ENCODE assay signal across 8 cellular contexts in genomic region chr15:45635191-45635638, GRCh38. TPM values are rescaled to one million over a fixed set of nuclear protein-coding genes. Genes with fewer than 3 reads are reported as not detected.
DNase-seq lines count a peak whose midpoint lies in the region; ATAC-seq, FAIRE-seq and TF ChIP-seq lines count a peak whose summit lies in the region.

No MANE protein-coding gene starts in this region.

- H2BK15ac ChIP-seq in mesendoderm (replicated peaks; ENCODE audit: low read depth): no peak overlapping the region

- H3K4me1 ChIP-seq in duodenal mucosa (ENCODE audit: control insufficient read depth in 1 of 2, insufficient read depth in 2 of 2, low read length in 2 of 2): peaks cover 31 to 36% of the 10 kb centered on the region in 2 donors
- H3K4me1 ChIP-seq in mesendoderm (ENCODE audit: control insufficient read depth, low read depth, low read length): no peaks in the 10 kb centered on the region

- H3K27me3 ChIP-seq in duodenal mucosa (ENCODE audit: control insufficient read depth in 1 of 2, insufficient read depth in 2 of 2, low read length in 2 of 2) (no peaks in the 10 kb centered on the region), mesendoderm (ENCODE audit: insufficient read depth, low read length, poor library complexity) (peaks cover 10% of the 10 kb centered on the region)

- H3K9me3 ChIP-seq in duodenal mucosa (ENCODE audit: control insufficient read depth in 1 of 2, low read length in 2 of 2): no peaks in the 10 kb centered on the region

- DNase-seq in D721Med (ENCODE audit: insufficient read length, low spot score) (no peak), HuH-7 (ENCODE audit: low spot score) (peak; percentile 59), mesendoderm (no peak), 8988T (no peak)
- DNase-seq in activated CD4-positive, alpha-beta T cell treated with anti-CD3 and anti-CD28 coated beads for 4 hours: peak; percentile 64 to 66
- DNase-seq in stimulated activated CD8-positive, alpha-beta memory T cell treated with anti-CD3 and anti-CD28 coated beads, Interleukin-15, amount 100 ng/mL, for 4 hours (ENCODE audit: low read depth in 2 of 2): peak; percentile 32 to 35

- no peak overlapping the region for H3K18ac ChIP-seq in mesendoderm (ENCODE audit: low read length)

- ATAC-seq in GM21423 (IDR thresholded peaks at IDR 0.05; ENCODE audit: unreplicated experiment): peak; percentile 43

- TF ChIP-seq CTCF in D721Med (IDR thresholded peaks at IDR 0.05; ENCODE audit: insufficient read depth, missing control alignments): peak; percentile 12

- no peak overlapping the region for H2BK120ac ChIP-seq in mesendoderm (ENCODE audit: low read depth, low read length)

- peak overlapping the region; percentile 79 for H3K56ac ChIP-seq in mesendoderm (ENCODE audit: low read length)

- H3K4ac ChIP-seq in mesendoderm (ENCODE audit: low read depth, low read length): no peak overlapping the region

- H4K5ac ChIP-seq in mesendoderm (ENCODE audit: low read length): no peak overlapping the region

- no peaks in the 10 kb centered on the region for H3K36me3 ChIP-seq in duodenal mucosa (ENCODE audit: control insufficient read depth in 1 of 2, insufficient read depth in 2 of 2, low read length in 2 of 2)
- no peaks in the 10 kb centered on the region for H3K36me3 ChIP-seq in mesendoderm (ENCODE audit: control insufficient read depth, insufficient read depth, low read length)

- H3K9ac ChIP-seq in duodenal mucosa (ENCODE audit: low read depth in 1 of 2, low read length in 2 of 2) (peak overlapping the region; percentile 96 to 98), mesendoderm (ENCODE audit: low read length) (peak overlapping the region; percentile 51)

- H2AK5ac ChIP-seq in mesendoderm (ENCODE audit: low read length): no peak overlapping the region

- H3K4me2 ChIP-seq in mesendoderm (ENCODE audit: low read length): peak overlapping the region; percentile 78

- H3K4me3 ChIP-seq in duodenal mucosa (ENCODE audit: low read depth in 1 of 2, low read length in 2 of 2) (peak overlapping the region; percentile 93 to 95), mesendoderm (ENCODE audit: low read length) (peak overlapping the region; percentile 17)

- no CpG with 5 or more reads among the region's 29 CpGs for whole genome bisulfite sequencing in mesendoderm (ENCODE audit: extremely low coverage, insufficient coverage, low lambda C conversion rate)

- H3K79me2 ChIP-seq in mesendoderm (ENCODE audit: control insufficient read depth, insufficient read depth, low read length): no peaks in the 10 kb centered on the region

- no peaks in the 10 kb centered on the region for H3K79me1 ChIP-seq in mesendoderm (ENCODE audit: low read length)

- H3K23ac ChIP-seq in mesendoderm (ENCODE audit: low read length): no peak overlapping the region

- H2BK5ac ChIP-seq in mesendoderm (ENCODE audit: low read length): no peak overlapping the region

- no peak overlapping the region for H4K8ac ChIP-seq in mesendoderm (ENCODE audit: low read depth, low read length)

- FAIRE-seq in D721Med (lab: Jason Lieb, UNC): no peak

- peak overlapping the region; percentile 85 for H3K27ac ChIP-seq in duodenal mucosa (ENCODE audit: low read depth, low read length)
- H3K27ac ChIP-seq in mesendoderm (ENCODE audit: low read depth, low read length): no peak overlapping the region

RNA-seq across cellular contexts. Expression of gene SQOR, which starts 0.4 kb away (rescaled TPM):
- polyA plus RNA-seq in mesendoderm (2013, experiment 1 of 2): 0.25 TPM
- polyA plus RNA-seq in mesendoderm (2013, experiment 2 of 2): 0.25 TPM

RNA-seq across cellular contexts. Expression of gene BLOC1S6, which starts 48.0 kb away (rescaled TPM):
- polyA plus RNA-seq in mesendoderm (2013, experiment 1 of 2): 31.5 TPM
- polyA plus RNA-seq in mesendoderm (2013, experiment 2 of 2): 31.6 TPM

Comparison
In these comparisons a context has a peak if more than half of its experiments do, and no peak if none do; other contexts are left out.
1. DNase-seq: peak in HuH-7 (single experiment), activated CD4-positive, alpha-beta T cell treated with anti-CD3 and anti-CD28 coated beads for 4 hours (2 of 2) and stimulated activated CD8-positive, alpha-beta memory T cell treated with anti-CD3 and anti-CD28 coated beads, Interleukin-15, amount 100 ng/mL, for 4 hours (2 of 2); none in D721Med (single experiment), mesendoderm (single experiment) and 8988T (single experiment).